Comparison of ENCODE assay signal across 8 cellular contexts in the genomic region with DNA sequence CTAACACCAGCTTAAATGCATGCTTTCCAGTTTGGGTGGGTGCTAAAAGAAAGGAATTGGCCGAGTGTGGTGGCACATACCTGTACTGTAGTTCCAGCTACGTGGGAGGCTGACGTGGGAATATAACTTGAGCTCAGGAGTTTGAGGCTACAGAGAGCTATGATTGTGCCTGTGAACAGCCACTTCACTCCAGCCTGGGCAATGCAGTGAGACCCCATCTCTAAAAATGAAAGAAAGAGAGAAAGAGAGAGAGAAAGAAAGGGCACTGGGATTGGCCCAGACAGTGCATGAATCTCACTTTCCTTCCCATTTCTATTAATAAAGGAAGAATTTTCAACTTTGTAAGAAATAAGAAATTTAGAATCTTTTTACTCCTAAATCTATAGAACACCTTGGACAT.
"Had no signal": no experiment of that assay in that cellular context is flagged by ENCODE, and none has a peak within 500 bp of the region (broad histone marks: within the 10 kb centered on the region; RNA-seq: fewer than 3 reads in every experiment).

No MANE protein-coding gene starts in this region.

- H3K27me3 Mint-ChIP-seq: IgD-negative memory B cell had no signal

- H2AFZ ChIP-seq: GM23248 had no signal

- DNase-seq: GM23248, GOT3, H9, HCEC 1CT, HFFc6, KBM-7 had no signal

- H3K36me3 Mint-ChIP-seq: IgD-negative memory B cell had no signal

- H3K4me3 ChIP-seq: GM23248 had no signal

- H3K27ac Mint-ChIP-seq: H9, HFFc6, IgD-negative memory B cell had no signal

- H3K9ac ChIP-seq: GM23248 had no signal

- H3K27ac ChIP-seq: GM23248, HL-60 had no signal

- H3K9me3 Mint-ChIP-seq: H9, HFFc6 had no signal

- H3K4me3 Mint-ChIP-seq: H9, HFFc6, IgD-negative memory B cell had no signal
